Comparison of ENCODE assay signal across 11 cellular contexts in genomic region chr22:25120761-25121212, GRCh38.
DNase-seq lines count a peak whose midpoint lies in the region; ATAC-seq, FAIRE-seq and TF ChIP-seq lines count a peak whose summit lies in the region.
"Had no signal": no experiment of that assay in that cellular context is flagged by ENCODE, and none has a peak within 500 bp of the region (broad histone marks: within the 10 kb centered on the region; RNA-seq: fewer than 3 reads in every experiment).

No MANE protein-coding gene starts in this region.

- TSS peak; percentile 34 for BruUV-seq in PC-3 (replicated peaks; lab: Mats Ljungman, UMichigan)
- TSS peak; percentile 74 for BruUV-seq in endothelial cell of umbilical vein (replicated peaks; lab: Mats Ljungman, UMichigan)

- WGBS in testis, 2 donors, result 65 to 66% methylated on average over 12 of the region's 12 CpGs

- H3K27ac ChIP-seq in PC-3 (ENCODE audit: low read length) (peak overlapping the region; percentile 95), endothelial cell of umbilical vein (ENCODE audit: insufficient read depth, low read depth, low read length) (peak overlapping the region; percentile 100), tibial artery (peak overlapping the region; percentile 6 to 51), testis (no peak overlapping the region)
- H3K27ac ChIP-seq: ovary had no signal

- POLR2A ChIA-PET in PC-3 (lab: Charles Lee; ENCODE audit: unreplicated experiment), result no interaction called here
- POLR2A ChIA-PET in endothelial cell of umbilical vein (lab: Charles Lee), result no interaction called here

- dilution Hi-C loops in endothelial cell of umbilical vein (cut with MboI; ENCODE audit: extremely low pct_ligation_motif_present, low sequenced_read_pairs), result no loop called here

- TF ChIP-seq CTCF in PC-3 (conservative IDR thresholded peaks at IDR 0.05; ENCODE audit: low read depth, low read length), result no peak
- no peak for TF ChIP-seq CTCF in endothelial cell of umbilical vein (IDR thresholded peaks at IDR 0.05; ENCODE audit: extremely low read depth in 1 of 2, insufficient read depth in 1 of 2, low read depth in 1 of 2, low read length in 2 of 2)
- no peak for TF ChIP-seq CTCF in tibial artery (IDR thresholded peaks at IDR 0.05)
- TF ChIP-seq CTCF in testis (IDR thresholded peaks at IDR 0.05), result no peak

- FAIRE-seq in endothelial cell of umbilical vein (lab: Jason Lieb, UNC), result peak; percentile 89

- peak overlapping the region; percentile 23; the same call in 1 of the 2 replicates for H3K4me3 ChIP-seq in PC-3 (ENCODE audit: low read length)
- peak overlapping the region in 1 of 3 experiments; percentile 25 for H3K4me3 ChIP-seq in endothelial cell of umbilical vein (replicated peaks in 1 of 3; ENCODE audit: insufficient read depth in 1 of 3, low read depth in 1 of 3, low read length in 3 of 3)
- H3K4me3 ChIP-seq in tibial artery, result no peak overlapping the region
- no peak overlapping the region for H3K4me3 ChIP-seq in testis
- H3K4me3 ChIP-seq: ovary had no signal

- TF ChIP-seq POLR2A in endothelial cell of umbilical vein (IDR thresholded peaks at IDR 0.05; ENCODE audit: low read depth, low read length), result no peak
- no peak for TF ChIP-seq POLR2A in testis (IDR thresholded peaks at IDR 0.05)

- no peaks in the 10 kb centered on the region for H3K27me3 ChIP-seq in PC-3 (ENCODE audit: low read length)
- H3K27me3 ChIP-seq in endothelial cell of umbilical vein (ENCODE audit: control insufficient read depth in 2 of 2, insufficient read depth in 2 of 2, low read length in 2 of 2), result no peaks in the 10 kb centered on the region
- no peaks in the 10 kb centered on the region for H3K27me3 ChIP-seq in tibial artery
- H3K27me3 ChIP-seq in testis, result no peaks in the 10 kb centered on the region
- H3K27me3 ChIP-seq: ovary had no signal

- H3K4me1 ChIP-seq in PC-3 (ENCODE audit: insufficient read depth, low read length), result peaks cover 17% of the 10 kb centered on the region
- peaks cover 34% of the 10 kb centered on the region for H3K4me1 ChIP-seq in endothelial cell of umbilical vein (ENCODE audit: control insufficient read depth, extremely low read depth, insufficient read depth, low read length)
- H3K4me1 ChIP-seq in tibial artery, result peaks cover 0 to 69% (median 26%) of the 10 kb centered on the region in 4 donors
- no peaks in the 10 kb centered on the region for H3K4me1 ChIP-seq in testis

- H3K9me2 ChIP-seq in PC-3 (replicated peaks; ENCODE audit: low read length), result no peaks in the 10 kb centered on the region

- H3K79me2 ChIP-seq in PC-3 (ENCODE audit: low read length), result no peaks in the 10 kb centered on the region
- H3K79me2 ChIP-seq in endothelial cell of umbilical vein (ENCODE audit: control insufficient read depth, insufficient read depth, low read length), result no peaks in the 10 kb centered on the region

- no peaks in the 10 kb centered on the region for H3K9me3 ChIP-seq in PC-3 (ENCODE audit: low read length)
- no peaks in the 10 kb centered on the region for H3K9me3 ChIP-seq in endothelial cell of umbilical vein (replicated peaks; ENCODE audit: control insufficient read depth, insufficient read depth, low read length)
- H3K9me3 ChIP-seq in tibial artery, result no peaks in the 10 kb centered on the region
- no peaks in the 10 kb centered on the region for H3K9me3 ChIP-seq in testis
- H3K9me3 ChIP-seq: ovary had no signal

- H2AFZ ChIP-seq in PC-3 (ENCODE audit: low read length), result no peak overlapping the region
- H2AFZ ChIP-seq in endothelial cell of umbilical vein (ENCODE audit: low read depth, low read length), result peak overlapping the region; percentile 13

- ATAC-seq in PC-3 (0 out of 2 replicates have a peak, but pooled peaks have one; percentile 19), GM21576 (IDR thresholded peaks at IDR 0.05; ENCODE audit: unreplicated experiment) (no peak), HG03469 (IDR thresholded peaks at IDR 0.05; ENCODE audit: unreplicated experiment) (no peak)
- ATAC-seq: activated CD8-positive, alpha-beta memory T cell treated with anti-CD3 and anti-CD28 coated beads, Interleukin-2, amount 10 ng/mL, durations not matched to agents 7 days and 5 days had no signal

- H3K9me1 ChIP-seq in endothelial cell of umbilical vein (replicated peaks; ENCODE audit: control insufficient read depth, extremely low read depth, insufficient read depth, low read length), result no peaks in the 10 kb centered on the region

- DNase-seq in PC-3 (no peak), endothelial cell of umbilical vein (ENCODE audit: low read depth, low spot score) (peak; percentile 95), lung microvascular endothelial cell (ENCODE audit: low read depth in 2 of 2) (peak; percentile 63 to 88), tibial artery (no peak), testis (no peak), T1000 (lab: John Stamatoyannopoulos, UW) (no peak)
- DNase-seq: activated CD8-positive, alpha-beta memory T cell treated with anti-CD3 and anti-CD28 coated beads, Interleukin-2, amount 10 ng/mL, durations not matched to agents 7 days and 5 days; COR-L47; ovary had no signal

- no peaks in the 10 kb centered on the region for H3F3A ChIP-seq in PC-3 (ENCODE audit: low read length, unreplicated experiment)

- intact Hi-C loops in PC-3 (cut with micrococcal nuclease) (no loop called here), endothelial cell of umbilical vein (cut with micrococcal nuclease) (loop anchor here (1.0 to 5.0 kb wide), 5 partner anchors 9 to 1367 kb away; no protein-coding TSS in a partner anchor), tibial artery (cut with DNase I; ENCODE audit: low total_unique reads) (no loop called here), testis (cut with DNase I; ENCODE audit: low total_unique reads) (no loop called here)

- CTCF ChIA-PET in PC-3 (lab: Charles Lee), result no interaction called here
- CTCF ChIA-PET in endothelial cell of umbilical vein (lab: Charles Lee), result interaction anchor here (0.6 to 2.9 kb wide), 4 partner anchors 9 to 81 kb away, joined by 3 to 20 read pairs (median 4); no protein-coding TSS in a partner anchor

- H3K4me2 ChIP-seq in PC-3 (ENCODE audit: low read length) (peak overlapping the region; percentile 74), endothelial cell of umbilical vein (ENCODE audit: insufficient read depth, low read length) (peak overlapping the region; percentile 76)

- H3K36me3 ChIP-seq in PC-3 (ENCODE audit: low read depth, low read length) (no peaks in the 10 kb centered on the region), endothelial cell of umbilical vein (ENCODE audit: control insufficient read depth in 2 of 2, extremely low read depth in 1 of 2, insufficient read depth in 2 of 2, low read length in 2 of 2) (peaks cover 2 to 3% of the 10 kb centered on the region in 2 experiments), tibial artery (peaks cover 0 to 19% (median 17%) of the 10 kb centered on the region in 3 donors), testis (ENCODE audit: low read depth, missing control alignments) (no peaks in the 10 kb centered on the region)
- H3K36me3 ChIP-seq: ovary had no signal

- H3K9ac ChIP-seq in PC-3 (ENCODE audit: low read length) (peak overlapping the region; percentile 76), endothelial cell of umbilical vein (replicated peaks; ENCODE audit: extremely low read depth, insufficient read depth, low read length) (peak overlapping the region; percentile 94)

- H4K20me1 ChIP-seq in PC-3 (ENCODE audit: low read length) (no peaks in the 10 kb centered on the region), endothelial cell of umbilical vein (replicated peaks; ENCODE audit: control insufficient read depth, extremely low read depth, insufficient read depth, low read length) (no peaks in the 10 kb centered on the region)

TF ChIP-seq in endothelial cell of umbilical vein, 7 proteins besides CTCF, POLR2A, EP300 and RAD21:
- TF ChIP-seq JUN (IDR thresholded peaks at IDR 0.05; ENCODE audit: borderline replicate concordance, insufficient read depth, insufficient read length, low read depth) (peak; percentile 20), POLR2AphosphoS5 (IDR thresholded peaks at IDR 0.05; ENCODE audit: insufficient read depth, low read depth, low read length) (peak; percentile 37), MYC (IDR thresholded peaks at IDR 0.05; ENCODE audit: low read depth, low read length) (no peak), FOS (IDR thresholded peaks at IDR 0.05; ENCODE audit: borderline replicate concordance, insufficient read depth, low read length) (no peak), GATA2 (IDR thresholded peaks at IDR 0.05; ENCODE audit: insufficient read depth, insufficient read length, low read depth, low read length) (peak; percentile 84), EZH2 (IDR thresholded peaks at IDR 0.05; ENCODE audit: borderline replicate concordance, low read depth, low read length, severe bottlenecking) (no peak), MAX (IDR thresholded peaks at IDR 0.05; ENCODE audit: insufficient read depth, insufficient read length) (no peak)

Comparison
In these comparisons a context has a peak if more than half of its experiments do, and no peak if none do; other contexts are left out.
1. DNase-seq: peak in endothelial cell of umbilical vein (single experiment) and lung microvascular endothelial cell (2 of 2); none in PC-3 (single experiment), tibial artery (0 of 2), testis (single experiment) and T1000 (single experiment).
2. H3K27ac ChIP-seq: peak in PC-3 (single experiment), endothelial cell of umbilical vein (single experiment) and tibial artery (2 of 2); none in testis (0 of 2).